ENCODE assay signal across 19 cellular contexts in the genomic region with DNA sequence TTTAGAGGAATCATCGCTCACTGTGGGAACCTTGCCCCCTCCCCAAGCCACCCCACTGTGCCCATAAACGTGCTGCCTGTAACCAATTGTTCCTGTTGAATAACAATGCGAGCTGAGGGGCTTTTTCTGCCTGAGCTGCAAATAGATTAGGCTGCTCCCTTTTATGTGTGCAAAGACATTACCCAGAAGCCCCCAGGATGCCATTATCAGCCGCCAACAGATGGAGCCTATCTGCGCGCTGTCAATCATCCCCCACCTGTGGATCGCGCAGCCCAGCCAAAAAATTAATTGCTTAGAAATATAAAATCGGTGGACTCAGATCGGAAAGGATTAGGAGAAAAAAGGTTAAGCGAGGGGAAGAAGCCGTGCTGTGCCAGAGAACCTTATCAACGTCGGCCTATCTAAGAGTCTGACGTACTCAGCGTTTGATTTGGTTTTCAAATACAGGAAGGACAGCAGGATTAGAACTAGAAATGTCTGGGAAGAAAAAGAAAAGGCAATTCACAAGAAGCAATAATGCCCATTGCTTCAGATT.
DNase-seq lines count a peak whose midpoint lies in the region; ATAC-seq and TF ChIP-seq lines count a peak whose summit lies in the region.
"Had no signal": no experiment of that assay in that cellular context is flagged by ENCODE, and none has a peak within 500 bp of the region (broad histone marks: within the 10 kb centered on the region; RNA-seq: fewer than 3 reads in every experiment).

No MANE protein-coding gene starts in this region.

- intact Hi-C loops in prostate gland (cut with DNase I): no loop called here

- H3K36me3 Mint-ChIP-seq in brain (no peaks in the 10 kb centered on the region), osteocyte (ENCODE audit: unreplicated experiment) (no peaks in the 10 kb centered on the region)
- H3K36me3 Mint-ChIP-seq: activated naive CD8-positive, alpha-beta T cell; immature natural killer cell had no signal

- H3K4me3 ChIP-seq in prostate gland: no peak overlapping the region
- H3K4me3 ChIP-seq: GM23248, sigmoid colon, suprapubic skin had no signal

- TF ChIP-seq CTCF in brain (conservative IDR thresholded peaks at IDR 0.05) (peak in 1 of 2 experiments; percentile 22), prostate gland (IDR thresholded peaks at IDR 0.05) (no peak), osteocyte (IDR thresholded peaks at IDR 0.05) (no peak)

- no peaks in the 10 kb centered on the region for H3K27me3 ChIP-seq in prostate gland (replicated peaks; ENCODE audit: insufficient read depth)

- no peaks in the 10 kb centered on the region for H3K9me3 ChIP-seq in prostate gland
- H3K9me3 ChIP-seq: neutrophil, sigmoid colon, suprapubic skin had no signal

- H3K27ac Mint-ChIP-seq in brain (peak overlapping the region; percentile 9 to 95 (median 30)), osteocyte (ENCODE audit: unreplicated experiment) (no peak overlapping the region)
- H3K27ac Mint-ChIP-seq: activated naive CD8-positive, alpha-beta T cell; immature natural killer cell had no signal

- peak overlapping the region; percentile 46 to 78 (median 75) for H3K4me3 Mint-ChIP-seq in brain
- H3K4me3 Mint-ChIP-seq in osteocyte (ENCODE audit: unreplicated experiment): no peak overlapping the region
- H3K4me3 Mint-ChIP-seq: activated naive CD8-positive, alpha-beta T cell; immature natural killer cell had no signal

- H3K4me1 Mint-ChIP-seq in brain (peaks cover 24% of the 10 kb centered on the region), osteocyte (ENCODE audit: unreplicated experiment) (no peaks in the 10 kb centered on the region)
- H3K4me1 Mint-ChIP-seq: immature natural killer cell had no signal

- TF ChIP-seq POLR2A in prostate gland (IDR thresholded peaks at IDR 0.05): no peak

- H3K4me1 ChIP-seq in prostate gland (replicated peaks): no peaks in the 10 kb centered on the region
- H3K4me1 ChIP-seq: sigmoid colon, suprapubic skin had no signal

- DNase-seq in NCI-H2227 (lab: John Stamatoyannopoulos, UW; ENCODE audit: unreplicated experiment): peak; percentile 67
- DNase-seq in islet precursor cell: peak; percentile 57
- DNase-seq in hepatic stellate cell (ENCODE audit: low spot score): no peak
- DNase-seq in prostate gland (ENCODE audit: low spot score): no peak
- DNase-seq in osteocyte (ENCODE audit: extremely low spot score, unreplicated experiment): no peak
- DNase-seq: activated CD4-positive, alpha-beta T cell treated with anti-CD3 and anti-CD28 coated beads, Interleukin-2, amount 50 U/mL, for 4 hours; activated T-cell treated with anti-CD3 and anti-CD28 coated beads, Interleukin-2, amount 50 U/mL, for 48 hours; effector memory CD4-positive, alpha-beta T cell; GM23248; immature natural killer cell; IMR-90; sigmoid colon; T1000 had no signal

- no peaks in the 10 kb centered on the region for H3K36me3 ChIP-seq in prostate gland
- H3K36me3 ChIP-seq: neutrophil, sigmoid colon, suprapubic skin had no signal

- no peaks in the 10 kb centered on the region for H3K27me3 Mint-ChIP-seq in brain
- H3K27me3 Mint-ChIP-seq in osteocyte (ENCODE audit: unreplicated experiment): peaks cover 6% of the 10 kb centered on the region

- WGBS in prostate gland: 6% methylated on average over 16 of the region's 16 CpGs

- no peak overlapping the region for H3K27ac ChIP-seq in prostate gland
- H3K27ac ChIP-seq: C4-2B, GM23248, neutrophil, sigmoid colon, suprapubic skin had no signal

- ATAC-seq in HG02981 (IDR thresholded peaks at IDR 0.05; ENCODE audit: unreplicated experiment): no peak

- peaks cover 0 to 9% (median 2%) of the 10 kb centered on the region in 5 experiments for H3K9me3 Mint-ChIP-seq in brain
- H3K9me3 Mint-ChIP-seq in osteocyte (ENCODE audit: unreplicated experiment): no peaks in the 10 kb centered on the region

Comparison
In these comparisons a context has a peak if more than half of its experiments do, and no peak if none do; other contexts are left out.
1. DNase-seq: peak in NCI-H2227 (single experiment) and islet precursor cell (single experiment); none in hepatic stellate cell (single experiment), prostate gland (single experiment) and osteocyte (single experiment).